11 cellular contexts compared by ENCODE assay signal in genomic region chr15:43881944-43882343, GRCh38. TPM values are rescaled to one million over a fixed set of nuclear protein-coding genes. Genes with fewer than 3 reads are reported as not detected.
DNase-seq lines count a peak whose midpoint lies in the region; ATAC-seq and TF ChIP-seq lines count a peak whose summit lies in the region.
"Had no signal": no experiment of that assay in that cellular context is flagged by ENCODE, and none has a peak within 500 bp of the region (broad histone marks: within the 10 kb centered on the region; RNA-seq: fewer than 3 reads in every experiment).

No MANE protein-coding gene starts in this region.

- H4K20me1 ChIP-seq in KMS-11 (ENCODE audit: insufficient read depth), result no peaks in the 10 kb centered on the region

- H3K4me1 ChIP-seq in KMS-11 (ENCODE audit: low read depth, poor library complexity, severe bottlenecking) (no peaks in the 10 kb centered on the region), mucosa of descending colon (ENCODE audit: low read depth) (no peaks in the 10 kb centered on the region)
- H3K4me1 ChIP-seq: ascending aorta, prostate gland had no signal

- H3K9me3 ChIP-seq in mucosa of descending colon, result no peaks in the 10 kb centered on the region
- H3K9me3 ChIP-seq: ascending aorta, prostate gland had no signal

- H3K9ac ChIP-seq in KMS-11, result no peak overlapping the region

- TF ChIP-seq CTCF in GM10248 (IDR thresholded peaks at IDR 0.05; ENCODE audit: control extremely low read depth, extremely low read depth, low read depth, missing control alignments), result peak; percentile 35
- TF ChIP-seq CTCF in KMS-11 (conservative IDR thresholded peaks at IDR 0.05; ENCODE audit: low read depth, low read length), result peak; percentile 56
- peak; percentile 67 for TF ChIP-seq CTCF in choroid plexus epithelial cell (conservative IDR thresholded peaks at IDR 0.05; ENCODE audit: low read depth, low read length)
- TF ChIP-seq CTCF in mucosa of descending colon (IDR thresholded peaks at IDR 0.05), result peak; percentile 32

- intact Hi-C loops in mucosa of descending colon (cut with DNase I, micrococcal nuclease), result no loop called here

- ATAC-seq in mucosa of descending colon, result peak; percentile 58
- no peak for ATAC-seq in HG03175 (IDR thresholded peaks at IDR 0.05; ENCODE audit: unreplicated experiment)

- no peak for DNase-seq in GM10248 (ENCODE audit: extremely low spot score)
- DNase-seq in choroid plexus epithelial cell (ENCODE audit: low read depth), result peak; percentile 13
- peak in 1 of 3 donors; percentile 12 for DNase-seq in mucosa of descending colon
- DNase-seq in germinal center (ENCODE audit: low spot score), result no peak
- no peak for DNase-seq in NCI-H748 (lab: John Stamatoyannopoulos, UW; ENCODE audit: unreplicated experiment)
- DNase-seq in GM03348 (ENCODE audit: low spot score), result no peak
- DNase-seq: NCI-H524 had no signal

- POLR2A ChIA-PET in GM10248 (lab: Yijun Ruan, JAX), result no interaction called here

- H3K4me3 ChIP-seq in KMS-11 (IDR thresholded peaks at IDR 0.05; ENCODE audit: insufficient read depth, low read depth, low read length) (no peak overlapping the region), choroid plexus epithelial cell (ENCODE audit: low read depth, low read length) (no peak overlapping the region), mucosa of descending colon (no peak overlapping the region)
- H3K4me3 ChIP-seq: ascending aorta, prostate gland had no signal

- H3K27me3 ChIP-seq in KMS-11 (ENCODE audit: insufficient read depth, low read depth), result no peaks in the 10 kb centered on the region
- H3K27me3 ChIP-seq: ascending aorta had no signal

- H3K79me2 ChIP-seq in KMS-11 (ENCODE audit: insufficient read depth, low read depth), result no peaks in the 10 kb centered on the region

- CTCF ChIA-PET in GM10248 (lab: Yijun Ruan, JAX), result interaction anchor here (0.5 to 2.9 kb wide), 10 partner anchors 9 to 303 kb away, joined by 3 to 8 read pairs (median 4); no protein-coding TSS in a partner anchor

- H3K4me2 ChIP-seq in KMS-11, result no peak overlapping the region

- H3K27ac ChIP-seq in KMS-11, result no peak overlapping the region
- H3K27ac ChIP-seq: ascending aorta, prostate gland had no signal

- H3K36me3 ChIP-seq in KMS-11 (ENCODE audit: insufficient read depth), result no peaks in the 10 kb centered on the region
- H3K36me3 ChIP-seq in mucosa of descending colon (ENCODE audit: low read depth), result no peaks in the 10 kb centered on the region
- H3K36me3 ChIP-seq: ascending aorta, prostate gland had no signal

- no peak overlapping the region for H2AFZ ChIP-seq in KMS-11 (ENCODE audit: low read depth)

RNA-seq across cellular contexts. Expression of gene WDR76, which starts 55.1 kb away (rescaled TPM):
- total RNA-seq in mucosa of descending colon, result 1 to 10 TPM; 4.1 to 9.1 (median 8.0) TPM

RNA-seq across cellular contexts. Expression of gene MFAP1, which starts 57.5 kb away (rescaled TPM):
- 10 to 100 TPM; 19.9 to 22.6 (median 20.9) TPM for total RNA-seq in mucosa of descending colon
